ENCODE assay signal across 19 cellular contexts in the genomic region with DNA sequence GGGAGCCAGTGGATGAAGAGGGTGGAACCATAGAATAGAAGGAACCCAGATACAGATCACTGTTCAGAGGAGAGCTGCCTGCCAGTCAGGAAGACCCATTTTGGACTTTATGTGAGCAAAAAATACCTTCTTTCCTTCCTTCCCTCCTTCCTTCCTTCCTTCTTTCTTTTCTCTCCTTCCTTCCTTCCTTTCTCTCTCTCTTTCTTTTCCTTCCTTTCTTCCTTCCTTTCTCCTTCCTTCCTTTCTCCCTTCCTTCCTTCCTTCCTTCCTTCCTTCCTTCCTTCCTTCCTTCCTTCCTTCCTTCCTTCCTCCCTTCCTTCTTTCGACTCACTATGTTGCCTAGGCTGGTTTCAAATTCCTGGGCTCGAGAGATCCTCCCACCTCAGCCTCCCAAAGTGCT. TPM values are rescaled to one million over a fixed set of nuclear protein-coding genes. Genes with fewer than 3 reads are reported as not detected.
DNase-seq lines count a peak whose midpoint lies in the region; ATAC-seq and TF ChIP-seq lines count a peak whose summit lies in the region.
"Had no signal": no experiment of that assay in that cellular context is flagged by ENCODE, and none has a peak within 500 bp of the region (broad histone marks: within the 10 kb centered on the region; RNA-seq: fewer than 3 reads in every experiment).

No MANE protein-coding gene starts in this region.

- H3K36me3 Mint-ChIP-seq in mesothelial cell of epicardium, result no peaks in the 10 kb centered on the region
- H3K36me3 Mint-ChIP-seq: CD8-positive, alpha-beta T cell had no signal

- H3K4me3 ChIP-seq in HEK293 (ENCODE audit: low read depth, low read length), result no peak overlapping the region
- peak overlapping the region in 3 of 5 donors; percentile 28 to 55 (median 45) for H3K4me3 ChIP-seq in subcutaneous abdominal adipose tissue (ENCODE audit: low read depth in 1 of 5, low read length in 5 of 5)
- H3K4me3 ChIP-seq: A549; BLaER1 treated with 17β-estradiol and CSF1 and Interleukin-3, amounts not matched to agents 10 nM and 100 nM had no signal

- H3K9me3 ChIP-seq in HEK293 (ENCODE audit: control insufficient read depth, insufficient read depth, low read depth, low read length) (no peaks in the 10 kb centered on the region), subcutaneous abdominal adipose tissue (ENCODE audit: control insufficient read depth in 5 of 5, low read length in 5 of 5) (no peaks in the 10 kb centered on the region)
- H3K9me3 ChIP-seq: A549, Caco-2 had no signal

- H3K4me3 Mint-ChIP-seq in mesothelial cell of epicardium, result no peak overlapping the region
- H3K4me3 Mint-ChIP-seq: B cell; CD4-positive, alpha-beta T cell; CD8-positive, alpha-beta T cell had no signal

- DNase-seq in mesothelial cell of epicardium (ENCODE audit: low spot score in 2 of 2, unreplicated experiment in 2 of 2), result no peak
- DNase-seq in hypothalamus (lab: John Stamatoyannopoulos, UW), result no peak
- no peak for DNase-seq in HCEC 1CT
- DNase-seq: AML-193; Caco-2; Calu3; CD4-positive, alpha-beta T cell; CD8-positive, alpha-beta T cell; DMS79 treated with DMSO at 0.1 percent for 48 hours; GF-D8 had no signal

- POLR2A ChIA-PET in HEK293 (lab: Yijun Ruan, JAX), result no interaction called here

- no peak overlapping the region for H3K27ac ChIP-seq in HEK293 (ENCODE audit: extremely low read depth, low read depth, low read length)
- H3K27ac ChIP-seq in subcutaneous abdominal adipose tissue (ENCODE audit: low read depth, low read length), result peak overlapping the region; percentile 96
- H3K27ac ChIP-seq: 22Rv1, A549, C4-2B had no signal

- peaks cover 8% of the 10 kb centered on the region for H3K9me3 Mint-ChIP-seq in mesothelial cell of epicardium
- H3K9me3 Mint-ChIP-seq: CD4-positive, alpha-beta T cell; CD8-positive, alpha-beta T cell had no signal

- peak overlapping the region; percentile 39 for H3K27ac Mint-ChIP-seq in mesothelial cell of epicardium
- H3K27ac Mint-ChIP-seq: B cell; CD4-positive, alpha-beta T cell; CD8-positive, alpha-beta T cell had no signal

- peak overlapping the region in 1 of 5 donors; percentile 37 for H3K9ac ChIP-seq in subcutaneous abdominal adipose tissue (ENCODE audit: low read length in 5 of 5)
- H3K9ac ChIP-seq: BLaER1 treated with 17β-estradiol and CSF1 and Interleukin-3, amounts not matched to agents 10 nM and 100 nM had no signal

- TF ChIP-seq CTCF in HEK293 (tag by site-specific recombination; IDR thresholded peaks at IDR 0.05) (no peak), mesothelial cell of epicardium (IDR thresholded peaks at IDR 0.05; ENCODE audit: unreplicated experiment) (no peak)

- no peaks in the 10 kb centered on the region for H3K36me3 ChIP-seq in HEK293 (ENCODE audit: control insufficient read depth in 2 of 2, insufficient read depth in 1 of 2, low read length in 2 of 2)
- H3K36me3 ChIP-seq in subcutaneous abdominal adipose tissue (ENCODE audit: control insufficient read depth in 5 of 5, insufficient read depth in 5 of 5, low read length in 5 of 5), result peaks cover 0 to 6% (median 0%) of the 10 kb centered on the region in 5 donors
- H3K36me3 ChIP-seq: BLaER1 treated with 17β-estradiol and CSF1 and Interleukin-3, amounts not matched to agents 10 nM and 100 nM had no signal

- no peaks in the 10 kb centered on the region for H3K27me3 ChIP-seq in subcutaneous abdominal adipose tissue (ENCODE audit: control insufficient read depth in 5 of 5, insufficient read depth in 4 of 5, low read length in 5 of 5)
- H3K27me3 ChIP-seq: BLaER1 treated with 17β-estradiol and CSF1 and Interleukin-3, amounts not matched to agents 10 nM and 100 nM had no signal

- H3K27me3 Mint-ChIP-seq in mesothelial cell of epicardium (ENCODE audit: low read depth), result peaks cover 5% of the 10 kb centered on the region

- CTCF ChIA-PET in HEK293 (lab: Yijun Ruan, JAX), result interaction anchor here (2.5 kb wide), 1 partner anchor 30 kb away, joined by 12 read pairs; no protein-coding TSS in a partner anchor

- ATAC-seq in GM21526 (IDR thresholded peaks at IDR 0.05; ENCODE audit: low FRiP score, unreplicated experiment), result no peak
- ATAC-seq: A549; CD8-positive, alpha-beta T cell had no signal

- H3K4me1 Mint-ChIP-seq in mesothelial cell of epicardium, result peaks cover 21% of the 10 kb centered on the region

- no peaks in the 10 kb centered on the region for H3K4me1 ChIP-seq in HEK293 (ENCODE audit: control insufficient read depth, insufficient read depth, low read length)
- peaks cover 5 to 48% (median 34%) of the 10 kb centered on the region in 5 donors for H3K4me1 ChIP-seq in subcutaneous abdominal adipose tissue (ENCODE audit: control insufficient read depth in 5 of 5, insufficient read depth in 5 of 5, low read length in 5 of 5)
- H3K4me1 ChIP-seq: A549, Caco-2 had no signal

TF ChIP-seq in HEK293, 187 proteins besides CTCF, POLR2A, EP300 and RAD21:
- TF ChIP-seq, protein P1, sequence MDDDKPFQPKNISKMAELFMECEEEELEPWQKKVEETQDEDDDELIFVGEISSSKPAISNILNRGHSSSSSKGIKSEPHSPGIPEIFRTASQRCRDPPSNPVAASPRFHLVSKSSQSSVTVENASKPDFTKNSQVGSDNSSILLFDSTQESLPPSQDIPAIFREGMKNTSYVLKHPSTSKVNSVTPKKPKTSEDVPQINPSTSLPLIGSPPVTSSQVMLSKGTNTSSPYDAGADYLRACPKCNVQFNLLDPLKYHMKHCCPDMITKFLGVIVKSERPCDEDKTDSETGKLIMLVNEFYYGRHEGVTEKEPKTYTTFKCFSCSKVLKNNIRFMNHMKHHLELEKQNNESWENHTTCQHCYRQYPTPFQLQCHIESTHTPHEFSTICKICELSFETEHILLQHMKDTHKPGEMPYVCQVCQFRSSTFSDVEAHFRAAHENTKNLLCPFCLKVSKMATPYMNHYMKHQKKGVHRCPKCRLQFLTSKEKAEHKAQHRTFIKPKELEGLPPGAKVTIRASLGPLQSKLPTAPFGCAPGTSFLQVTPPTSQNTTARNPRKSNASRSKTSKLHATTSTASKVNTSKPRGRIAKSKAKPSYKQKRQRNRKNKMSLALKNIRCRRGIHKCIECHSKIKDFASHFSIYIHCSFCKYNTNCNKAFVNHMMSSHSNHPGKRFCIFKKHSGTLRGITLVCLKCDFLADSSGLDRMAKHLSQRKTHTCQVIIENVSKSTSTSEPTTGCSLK (tag by site-specific recombination; IDR thresholded peaks at IDR 0.05), result no peak
- no peak for TF ChIP-seq EGR2 (tag by site-specific recombination; IDR thresholded peaks at IDR 0.05; ENCODE audit: low read depth)
- TF ChIP-seq ZNF366 (tag by site-specific recombination; conservative IDR thresholded peaks at IDR 0.05), result peak; percentile 84
- TF ChIP-seq, protein P2, sequence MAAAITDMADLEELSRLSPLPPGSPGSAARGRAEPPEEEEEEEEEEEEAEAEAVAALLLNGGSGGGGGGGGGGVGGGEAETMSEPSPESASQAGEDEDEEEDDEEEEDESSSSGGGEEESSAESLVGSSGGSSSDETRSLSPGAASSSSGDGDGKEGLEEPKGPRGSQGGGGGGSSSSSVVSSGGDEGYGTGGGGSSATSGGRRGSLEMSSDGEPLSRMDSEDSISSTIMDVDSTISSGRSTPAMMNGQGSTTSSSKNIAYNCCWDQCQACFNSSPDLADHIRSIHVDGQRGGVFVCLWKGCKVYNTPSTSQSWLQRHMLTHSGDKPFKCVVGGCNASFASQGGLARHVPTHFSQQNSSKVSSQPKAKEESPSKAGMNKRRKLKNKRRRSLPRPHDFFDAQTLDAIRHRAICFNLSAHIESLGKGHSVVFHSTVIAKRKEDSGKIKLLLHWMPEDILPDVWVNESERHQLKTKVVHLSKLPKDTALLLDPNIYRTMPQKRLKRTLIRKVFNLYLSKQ (tag by site-specific recombination; IDR thresholded peaks at IDR 0.05; ENCODE audit: borderline replicate concordance), result no peak

RNA-seq across cellular contexts. Expression of a gene that starts 22.1 kb away (rescaled TPM):
- 77.3 to 86.0 TPM (median 82.1 TPM) in 3 replicates for total RNA-seq in mesothelial cell of epicardium
- total RNA-seq: A172; B cell; Calu3; CD4-positive, alpha-beta T cell; CD8-positive, alpha-beta T cell had no signal
